23 cellular contexts compared by ENCODE assay signal in the genomic region with DNA sequence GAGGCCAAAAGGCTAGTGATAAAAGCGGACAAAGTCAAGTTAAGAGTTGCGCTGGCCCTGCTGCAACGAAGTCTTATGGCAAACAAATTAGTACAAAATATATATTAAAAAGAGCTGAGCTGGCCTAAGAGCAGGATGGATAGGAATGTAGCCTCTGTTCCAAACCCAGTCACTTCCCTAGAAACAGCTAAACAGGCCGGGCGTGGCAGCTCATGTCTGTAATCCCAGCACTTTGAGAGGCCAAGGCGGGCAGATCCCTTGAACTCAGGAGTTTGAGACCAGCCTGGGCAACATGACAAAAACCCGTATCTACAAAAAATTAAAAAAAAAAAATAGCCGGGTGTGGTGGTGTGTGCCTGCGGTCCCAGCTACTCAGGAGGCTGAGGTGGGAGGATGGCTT. TPM values are rescaled to one million over a fixed set of nuclear protein-coding genes. Genes with fewer than 3 reads are reported as not detected.
A peak's percentile ranks its signal among the peaks of the same experiment; 100 is the strongest.
DNase-seq lines count a peak whose midpoint lies in the region; ATAC-seq and TF ChIP-seq lines count a peak whose summit lies in the region.
"Had no signal": no experiment of that assay in that cellular context is flagged by ENCODE, and none has a peak within 500 bp of the region (broad histone marks: within the 10 kb centered on the region; RNA-seq: fewer than 3 reads in every experiment).

No MANE protein-coding gene starts in this region.

- peak overlapping the region; percentile 38 for H3K27ac Mint-ChIP-seq in osteocyte (ENCODE audit: unreplicated experiment)
- H3K27ac Mint-ChIP-seq: activated CD8-positive, alpha-beta memory T cell treated with anti-CD3 and anti-CD28 coated beads, Interleukin-2, amount 10 ng/mL, durations not matched to agents 7 days and 5 days; activated naive CD4-positive, alpha-beta T cell treated with anti-CD3 and anti-CD28 coated beads, Interleukin-2, amount 10 ng/mL, durations not matched to agents 7 days and 5 days had no signal

- no peaks in the 10 kb centered on the region for H3K9me2 ChIP-seq in hepatocyte (replicated peaks; ENCODE audit: insufficient read depth)
- H3K9me2 ChIP-seq: SK-N-SH had no signal

- no peaks in the 10 kb centered on the region for H3K27me3 ChIP-seq in hepatocyte
- H3K27me3 ChIP-seq: heart left ventricle, vagina had no signal

- H3K36me3 Mint-ChIP-seq in osteocyte (ENCODE audit: unreplicated experiment), result peaks cover 28% of the 10 kb centered on the region

- no peaks in the 10 kb centered on the region for H3K9me3 Mint-ChIP-seq in osteocyte (ENCODE audit: unreplicated experiment)
- H3K9me3 Mint-ChIP-seq: activated naive CD4-positive, alpha-beta T cell treated with anti-CD3 and anti-CD28 coated beads, Interleukin-2, amount 10 ng/mL, durations not matched to agents 7 days and 5 days had no signal

- H3K36me3 ChIP-seq in hepatocyte (replicated peaks; ENCODE audit: insufficient read depth, low read depth), result no peaks in the 10 kb centered on the region

- H3K27me3 Mint-ChIP-seq in osteocyte (ENCODE audit: unreplicated experiment), result no peaks in the 10 kb centered on the region
- H3K27me3 Mint-ChIP-seq: activated CD8-positive, alpha-beta memory T cell treated with anti-CD3 and anti-CD28 coated beads, Interleukin-2, amount 10 ng/mL, durations not matched to agents 7 days and 5 days; activated naive CD4-positive, alpha-beta T cell treated with anti-CD3 and anti-CD28 coated beads, Interleukin-2, amount 10 ng/mL, durations not matched to agents 7 days and 5 days had no signal

- CTCF ChIA-PET in RWPE1 (lab: Yijun Ruan, JAX), result interaction anchor here (0.7 kb wide), 1 partner anchor 362 kb away, joined by 5 read pairs; no protein-coding TSS in a partner anchor

- H3K4me1 Mint-ChIP-seq in osteocyte (ENCODE audit: unreplicated experiment), result peaks cover 15% of the 10 kb centered on the region
- H3K4me1 Mint-ChIP-seq: activated CD8-positive, alpha-beta memory T cell treated with anti-CD3 and anti-CD28 coated beads, Interleukin-2, amount 10 ng/mL, durations not matched to agents 7 days and 5 days; activated naive CD4-positive, alpha-beta T cell treated with anti-CD3 and anti-CD28 coated beads, Interleukin-2, amount 10 ng/mL, durations not matched to agents 7 days and 5 days had no signal

- no peaks in the 10 kb centered on the region for H4K20me1 ChIP-seq in hepatocyte (ENCODE audit: insufficient read depth, poor library complexity, severe bottlenecking)

- H2AFZ ChIP-seq in hepatocyte, result no peak overlapping the region

- no peak for TF ChIP-seq CTCF in RWPE1 (conservative IDR thresholded peaks at IDR 0.05; ENCODE audit: low read depth)
- TF ChIP-seq CTCF in hepatocyte (IDR thresholded peaks at IDR 0.05; ENCODE audit: poor library complexity), result no peak
- no peak for TF ChIP-seq CTCF in osteocyte (IDR thresholded peaks at IDR 0.05)

- H3K79me2 ChIP-seq in hepatocyte, result peaks cover 31% of the 10 kb centered on the region

- no peak overlapping the region for H3K4me3 ChIP-seq in hepatocyte
- H3K4me3 ChIP-seq: heart left ventricle, psoas muscle, vagina had no signal

- H3K4me1 ChIP-seq in hepatocyte (ENCODE audit: insufficient read depth), result peaks cover 22% of the 10 kb centered on the region
- H3K4me1 ChIP-seq: psoas muscle had no signal

- no peak overlapping the region for H3K4me3 Mint-ChIP-seq in osteocyte (ENCODE audit: unreplicated experiment)
- H3K4me3 Mint-ChIP-seq: activated CD8-positive, alpha-beta memory T cell treated with anti-CD3 and anti-CD28 coated beads, Interleukin-2, amount 10 ng/mL, durations not matched to agents 7 days and 5 days; activated naive CD4-positive, alpha-beta T cell treated with anti-CD3 and anti-CD28 coated beads, Interleukin-2, amount 10 ng/mL, durations not matched to agents 7 days and 5 days had no signal

- POLR2A ChIA-PET in RWPE1 (lab: Yijun Ruan, JAX; ENCODE audit: low non-redundant PET), result interaction anchor here (0.6 kb wide), 2 partner anchors 27 to 70 kb away, joined by 4 read pairs; no protein-coding TSS in a partner anchor

- peak; percentile 9 for DNase-seq in EH (ENCODE audit: low read depth)
- no peak for DNase-seq in RWPE1 (ENCODE audit: low spot score)
- DNase-seq in hepatocyte (ENCODE audit: low spot score), result no peak
- DNase-seq in osteocyte (ENCODE audit: extremely low spot score, unreplicated experiment), result no peak
- DNase-seq in NCI-H2227 treated with DMSO at 0.1 percent for 48 hours (lab: John Stamatoyannopoulos, UW), result no peak
- DNase-seq in hypothalamus (lab: John Stamatoyannopoulos, UW), result no peak
- no peak for DNase-seq in ecto neural progenitor cell (ENCODE audit: low spot score)
- DNase-seq: activated CD4-positive, alpha-beta T cell treated with anti-CD3 and anti-CD28 coated beads, Interleukin-2, amount 50 U/mL, for 1 hour; activated CD8-positive, alpha-beta memory T cell treated with anti-CD3 and anti-CD28 coated beads, Interleukin-2, amount 10 ng/mL, durations not matched to agents 7 days and 5 days; activated naive CD4-positive, alpha-beta T cell treated with anti-CD3 and anti-CD28 coated beads, Interleukin-2, amount 10 ng/mL, durations not matched to agents 7 days and 5 days; amygdala; C1 segment of cervical spinal cord; Calu3; heart left ventricle; Kasumi-1; NCI-H1694; NCI-H2171; NCI-H526 treated with DMSO at 0.1 percent for 48 hours; psoas muscle; SK-N-SH; T-helper 2 cell had no signal

- 85% methylated on average over 9 of the region's 9 CpGs for WGBS in hepatocyte (ENCODE audit: low lambda C conversion rate, missing lambda C conversion rate)

- H3K4me2 ChIP-seq in hepatocyte, result peak overlapping the region; percentile 70
- H3K4me2 ChIP-seq: SK-N-SH had no signal

- ATAC-seq in GM21786 (IDR thresholded peaks at IDR 0.05; ENCODE audit: unreplicated experiment), result no peak
- ATAC-seq: activated CD8-positive, alpha-beta memory T cell treated with anti-CD3 and anti-CD28 coated beads, Interleukin-2, amount 10 ng/mL, durations not matched to agents 7 days and 5 days; heart left ventricle; psoas muscle had no signal

- peak overlapping the region; percentile 38; the same call in 1 of the 2 replicates for H3K27ac ChIP-seq in RWPE1
- H3K27ac ChIP-seq in hepatocyte, result peak overlapping the region; percentile 71
- H3K27ac ChIP-seq: psoas muscle, vagina had no signal

- no peaks in the 10 kb centered on the region for H3K9me3 ChIP-seq in hepatocyte (ENCODE audit: low read depth)
- H3K9me3 ChIP-seq: heart left ventricle, psoas muscle, SK-N-SH, vagina had no signal

RNA-seq across cellular contexts. Expression of a gene that starts 32.4 kb away (rescaled TPM):
- 337 and 374 TPM in 2 replicates for total RNA-seq in hepatocyte
- polyA plus RNA-seq in hepatocyte, result 192 and 223 TPM in 2 replicates
- 192 and 200 TPM in 2 replicates for total RNA-seq in osteocyte
